16 cellular contexts compared by ENCODE assay signal in the genomic region with DNA sequence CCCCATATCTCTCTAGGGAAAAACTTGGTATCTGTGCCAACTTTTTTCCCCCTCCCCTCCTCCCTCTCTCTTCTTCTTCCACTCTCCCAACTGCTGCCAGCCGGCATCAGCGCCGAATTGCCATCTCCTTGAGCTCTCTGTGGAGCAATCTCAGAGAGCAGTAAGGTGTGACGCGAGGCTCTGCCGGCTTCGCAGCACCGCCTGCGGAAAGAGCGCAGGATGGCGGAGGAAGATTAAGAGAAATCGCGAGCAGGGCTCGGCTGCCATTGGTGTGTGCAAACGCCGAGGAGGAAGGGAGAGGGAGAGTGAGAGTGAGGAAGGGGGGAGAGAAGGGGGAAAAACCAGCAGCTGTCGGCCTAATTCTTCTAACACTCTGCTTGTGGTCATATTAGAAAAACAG. TPM values are rescaled to one million over a fixed set of nuclear protein-coding genes. Genes with fewer than 3 reads are reported as not detected.
A peak's percentile ranks its signal among the peaks of the same experiment; 100 is the strongest.
DNase-seq lines count a peak whose midpoint lies in the region; ATAC-seq, FAIRE-seq and TF ChIP-seq lines count a peak whose summit lies in the region.
"Had no signal": no experiment of that assay in that cellular context is flagged by ENCODE, and none has a peak within 500 bp of the region (broad histone marks: within the 10 kb centered on the region; RNA-seq: fewer than 3 reads in every experiment).

No MANE protein-coding gene starts in this region.

- H3K27ac ChIP-seq in dorsolateral prefrontal cortex: peak overlapping the region in 48 of 59 donors; percentile 6 to 82 (median 62)
- H3K27ac ChIP-seq: hepatocyte, skin epidermis had no signal

- no peak for TF ChIP-seq CTCF in dorsolateral prefrontal cortex (IDR thresholded peaks at IDR 0.05 in 54 of 56, conservative IDR thresholded peaks at IDR 0.05 in 2 of 56; ENCODE audit: low read depth in 1 of 56, partially characterized antibody in 56 of 56)

- peaks cover 17% of the 10 kb centered on the region for H3K36me3 Mint-ChIP-seq in activated naive CD8-positive, alpha-beta T cell treated with anti-CD3 and anti-CD28 coated beads for 36 hours

- peak; percentile 50 for FAIRE-seq in GM12891 (lab: Jason Lieb, UNC)
- FAIRE-seq: GM19239 had no signal

- H3K4me3 Mint-ChIP-seq in activated naive CD8-positive, alpha-beta T cell treated with anti-CD3 and anti-CD28 coated beads for 36 hours: no peak overlapping the region
- H3K4me3 Mint-ChIP-seq: activated CD8-positive, alpha-beta T cell treated with anti-CD3 and anti-CD28 coated beads for 36 hours; activated naive CD8-positive, alpha-beta T cell; CD8-positive, alpha-beta memory T cell had no signal

- H3K27me3 ChIP-seq in dorsolateral prefrontal cortex: no peaks in the 10 kb centered on the region
- H3K27me3 ChIP-seq: hepatocyte had no signal

- H3K27ac Mint-ChIP-seq in activated naive CD8-positive, alpha-beta T cell treated with anti-CD3 and anti-CD28 coated beads for 36 hours: no peak overlapping the region
- H3K27ac Mint-ChIP-seq: activated CD8-positive, alpha-beta T cell treated with anti-CD3 and anti-CD28 coated beads for 36 hours; activated naive CD8-positive, alpha-beta T cell; CD8-positive, alpha-beta memory T cell had no signal

- H3K9me3 Mint-ChIP-seq in activated naive CD8-positive, alpha-beta T cell treated with anti-CD3 and anti-CD28 coated beads for 36 hours: no peaks in the 10 kb centered on the region
- H3K9me3 Mint-ChIP-seq: activated CD8-positive, alpha-beta T cell treated with anti-CD3 and anti-CD28 coated beads for 36 hours; CD8-positive, alpha-beta memory T cell had no signal

- peak overlapping the region in 5 of 59 donors; percentile 10 to 32 (median 18) for H3K4me3 ChIP-seq in dorsolateral prefrontal cortex
- H3K4me3 ChIP-seq: hepatocyte, skin epidermis had no signal

- H3K4me1 Mint-ChIP-seq in activated naive CD8-positive, alpha-beta T cell treated with anti-CD3 and anti-CD28 coated beads for 36 hours: no peaks in the 10 kb centered on the region
- H3K4me1 Mint-ChIP-seq: CD8-positive, alpha-beta memory T cell had no signal

- DNase-seq in GM12891 (ENCODE audit: insufficient read length, low spot score) (no peak), NCI-H2227 treated with DMSO at 0.1 percent for 48 hours (lab: John Stamatoyannopoulos, UW) (peak; percentile 63), dorsolateral prefrontal cortex (peak in 8 of 10 donors; percentile 38 to 63 (median 50)), nucleus accumbens (lab: John Stamatoyannopoulos, UW) (peak in 34 of 56 donors; percentile 13 to 81 (median 37)), activated gamma-delta T cell (lab: John Stamatoyannopoulos, UW) (no peak), SW480 (ENCODE audit: low spot score) (no peak)
- no peak for DNase-seq in activated naive CD8-positive, alpha-beta T cell treated with anti-CD3 and anti-CD28 coated beads for 36 hours
- DNase-seq: activated CD8-positive, alpha-beta T cell treated with anti-CD3 and anti-CD28 coated beads for 36 hours; CD8-positive, alpha-beta memory T cell had no signal

- intact Hi-C loops in dorsolateral prefrontal cortex (cut with DNase I): no loop called here

- TF ChIP-seq POLR2A in GM12891 (IDR thresholded peaks at IDR 0.05; ENCODE audit: low read depth, low read length): no peak

- H3K27me3 Mint-ChIP-seq in activated naive CD8-positive, alpha-beta T cell treated with anti-CD3 and anti-CD28 coated beads for 36 hours: no peaks in the 10 kb centered on the region
- H3K27me3 Mint-ChIP-seq: activated CD8-positive, alpha-beta T cell treated with anti-CD3 and anti-CD28 coated beads for 36 hours; activated naive CD8-positive, alpha-beta T cell had no signal

- ATAC-seq in HG03095 (IDR thresholded peaks at IDR 0.05; ENCODE audit: unreplicated experiment): no peak
- ATAC-seq: activated CD8-positive, alpha-beta T cell treated with anti-CD3 and anti-CD28 coated beads for 36 hours had no signal

TF ChIP-seq in GM12891, 5 proteins besides CTCF, POLR2A, EP300 and RAD21:
- TF ChIP-seq POU2F2 (IDR thresholded peaks at IDR 0.05; ENCODE audit: low read depth, low read length) (no peak), TAF1 (IDR thresholded peaks at IDR 0.05; ENCODE audit: low read depth, low read length) (no peak), POLR2AphosphoS5 (IDR thresholded peaks at IDR 0.05; ENCODE audit: low read depth, low read length) (no peak), SPI1 (IDR thresholded peaks at IDR 0.05; ENCODE audit: low read depth, low read length) (no peak), PAX5 (IDR thresholded peaks at IDR 0.05; ENCODE audit: insufficient read depth, low read length, severe bottlenecking) (no peak)

RNA-seq across cellular contexts. Expression of gene NEUROD2, which starts 44.2 kb away (rescaled TPM):
- polyA plus RNA-seq in GM12891 (2012; ENCODE audit: low read depth, missing spikeins): 0.05 TPM
- 10 to 100 TPM; 10.6 to 60.3 (median 39.0) TPM for total RNA-seq in dorsolateral prefrontal cortex
- not detected for total RNA-seq in activated naive CD8-positive, alpha-beta T cell treated with anti-CD3 and anti-CD28 coated beads for 36 hours
- total RNA-seq: activated CD8-positive, alpha-beta T cell treated with anti-CD3 and anti-CD28 coated beads for 36 hours; CD8-positive, alpha-beta memory T cell; hepatocyte; LHCN-M2; T-helper 1 cell treated with Interleukin-12 subunit alpha and Interleukin-12 subunit beta and Interleukin-4 antibody, amounts not matched to agents 30 ng/mL and 1 ng/mL, for 36 hours had no signal
- polyA plus RNA-seq: CD8-positive, alpha-beta memory T cell; hepatocyte had no signal

Comparison
In these comparisons a context has a peak if more than half of its experiments do, and no peak if none do; other contexts are left out.
1. DNase-seq: peak in NCI-H2227 treated with DMSO at 0.1 percent for 48 hours (single experiment), dorsolateral prefrontal cortex (8 of 10) and nucleus accumbens (34 of 56); none in GM12891 (single experiment), activated gamma-delta T cell (single experiment), SW480 (single experiment) and activated naive CD8-positive, alpha-beta T cell treated with anti-CD3 and anti-CD28 coated beads for 36 hours (single experiment).
2. RNA of gene NEUROD2, which starts 44.2 kb away (total RNA-seq): 10.6 to 60.3 TPM in dorsolateral prefrontal cortex; not detected in activated naive CD8-positive, alpha-beta T cell treated with anti-CD3 and anti-CD28 coated beads for 36 hours; every median in the first group is over 10 times any median in the second.